ENCODE assay signal across 25 cellular contexts in genomic region chr19:32858559-32858958, GRCh38. TPM values are rescaled to one million over a fixed set of nuclear protein-coding genes. Genes with fewer than 3 reads are reported as not detected.
DNase-seq lines count a peak whose midpoint lies in the region; ATAC-seq, FAIRE-seq and TF ChIP-seq lines count a peak whose summit lies in the region.
"Had no signal": no experiment of that assay in that cellular context is flagged by ENCODE, and none has a peak within 500 bp of the region (broad histone marks: within the 10 kb centered on the region; RNA-seq: fewer than 3 reads in every experiment).

No MANE protein-coding gene starts in this region.

- no peak overlapping the region for H3K56ac ChIP-seq in H1 (replicated peaks; ENCODE audit: insufficient read length, low read depth, low read length)

- TF ChIP-seq EP300 in A549 (IDR thresholded peaks at IDR 0.05) (no peak), H1 (IDR thresholded peaks at IDR 0.05; ENCODE audit: borderline replicate concordance in 1 of 2, low read depth in 2 of 2, low read length in 2 of 2) (no peak)

- no peaks in the 10 kb centered on the region for H3K4me1 ChIP-seq in A549
- no peaks in the 10 kb centered on the region; a peak in 1 of 7 replicates for H3K4me1 ChIP-seq in H1 (replicated peaks in 1 of 4; ENCODE audit: control insufficient read depth in 3 of 4, insufficient read depth in 4 of 4, low read length in 3 of 4)
- H3K4me1 ChIP-seq in osteoblast (ENCODE audit: insufficient read depth, low read length): no peaks in the 10 kb centered on the region
- H3K4me1 ChIP-seq: BE2C; BLaER1 treated with 17β-estradiol and CSF1 and Interleukin-3, amounts not matched to agents 10 nM and 100 nM had no signal

- H3K27me3 ChIP-seq in H1 (replicated peaks in 1 of 4; ENCODE audit: control insufficient read depth in 3 of 4, extremely low read depth in 1 of 4, insufficient read depth in 3 of 4, low read length in 3 of 4) (no peaks in the 10 kb centered on the region), osteoblast (ENCODE audit: insufficient read depth, low read length) (no peaks in the 10 kb centered on the region)
- H3K27me3 ChIP-seq: BE2C; BLaER1 treated with 17β-estradiol and CSF1 and Interleukin-3, amounts not matched to agents 10 nM and 100 nM had no signal

- H3K9me3 ChIP-seq in A549: no peaks in the 10 kb centered on the region
- no peaks in the 10 kb centered on the region for H3K9me3 ChIP-seq in H1 (ENCODE audit: insufficient read depth in 2 of 2, low read depth in 1 of 2, low read length in 1 of 2)
- H3K9me3 ChIP-seq in osteoblast (ENCODE audit: low read depth, low read length): no peaks in the 10 kb centered on the region
- H3K9me3 ChIP-seq: BE2C; BLaER1 treated with 17β-estradiol and CSF1 and Interleukin-3, amounts not matched to agents 10 nM and 100 nM had no signal

- no peak overlapping the region for H2BK12ac ChIP-seq in H1 (ENCODE audit: low read depth, low read length)

- H3K79me1 ChIP-seq in H1 (ENCODE audit: low read depth, low read length): no peaks in the 10 kb centered on the region

- H3K4me2 ChIP-seq in A549 (no peak overlapping the region), H1 (ENCODE audit: insufficient read depth in 1 of 2, low read depth in 2 of 2, low read length in 2 of 2) (no peak overlapping the region), osteoblast (ENCODE audit: insufficient read depth, low read length) (no peak overlapping the region)
- H3K4me2 ChIP-seq: BLaER1 treated with 17β-estradiol and CSF1 and Interleukin-3, amounts not matched to agents 10 nM and 100 nM had no signal

- no peak overlapping the region for H2BK20ac ChIP-seq in H1 (ENCODE audit: low read length)

- H3K23me2 ChIP-seq in H1 (ENCODE audit: low read depth, low read length): no peaks in the 10 kb centered on the region

- 66% methylated on average over 10 of the region's 10 CpGs for WGBS in A549 (ENCODE audit: missing lambda C conversion rate)
- 78% methylated on average over 4 of the region's 10 CpGs; no CpG with 5 or more reads in 1 of the 2 experiments for WGBS in H1 (ENCODE audit: extremely low coverage in 1 of 2, insufficient coverage in 1 of 2, insufficient read length in 1 of 2, insufficient replicate concordance in 2 of 2, low coverage in 1 of 2, low lambda C conversion rate in 2 of 2, missing lambda C conversion rate in 1 of 2), 2 experiments

- TF ChIP-seq POLR2A in A549 (IDR thresholded peaks at IDR 0.05; ENCODE audit: low read length): no peak
- no peak for TF ChIP-seq POLR2A in H1 (IDR thresholded peaks at IDR 0.05; ENCODE audit: control extremely low read depth in 1 of 2, low read depth in 2 of 2, low read length in 2 of 2)

- no peak overlapping the region for H2AK5ac ChIP-seq in H1 (ENCODE audit: low read depth, low read length)

- no peak overlapping the region for H3K9ac ChIP-seq in H1 (replicated peaks in 1 of 4; ENCODE audit: extremely low read depth in 1 of 4, low read depth in 3 of 4, low read length in 3 of 4)
- H3K9ac ChIP-seq: BLaER1 treated with 17β-estradiol and CSF1 and Interleukin-3, amounts not matched to agents 10 nM and 100 nM; GM23248 had no signal

- CTCF ChIA-PET in A549 (lab: Yijun Ruan, JAX) (interaction anchor here (0.8 kb wide), 1 partner anchor 22 kb away, joined by 3 read pairs; no protein-coding TSS in a partner anchor), H1 (lab: Charles Lee; ENCODE audit: partially characterized antibody) (no interaction called here)

- no peak overlapping the region for H3K18ac ChIP-seq in H1 (ENCODE audit: extremely low read depth, low read length)

- no peak for ATAC-seq in A549
- ATAC-seq: GM12878 had no signal

- H3K79me2 ChIP-seq in H1 (ENCODE audit: control insufficient read depth in 1 of 2, insufficient read depth in 2 of 2, low read length in 2 of 2): no peaks in the 10 kb centered on the region
- H3K79me2 ChIP-seq in osteoblast (ENCODE audit: insufficient read depth, low read length): no peaks in the 10 kb centered on the region

- FAIRE-seq in A549 (lab: Jason Lieb, UNC) (no peak), H1 (lab: Jason Lieb, UNC) (no peak)
- FAIRE-seq: A204.1, D721Med, GM12878, GM19239 had no signal

- H3K27ac ChIP-seq in A549 (no peak overlapping the region), H1 (ENCODE audit: low read depth, low read length) (no peak overlapping the region), osteoblast (ENCODE audit: low read depth, low read length) (no peak overlapping the region)
- H3K27ac ChIP-seq: 22Rv1; BLaER1 treated with 17β-estradiol and CSF1 and Interleukin-3, amounts not matched to agents 10 nM and 100 nM; GM23248 had no signal

- H4K5ac ChIP-seq in H1 (ENCODE audit: insufficient read length, low read depth, low read length): no peak overlapping the region

- DNase-seq in A549 (ENCODE audit: low read depth in 1 of 2, low spot score in 1 of 2) (no peak), H1 (ENCODE audit: low read depth in 1 of 2, low spot score in 2 of 2) (no peak), osteoblast (ENCODE audit: insufficient read length, low spot score, missing footprints) (peak; percentile 50), NCI-H524 (lab: John Stamatoyannopoulos, UW) (no peak), NCI-H748 treated with DMSO at 0.1 percent for 48 hours (lab: John Stamatoyannopoulos, UW) (no peak), NCI-H345 treated with DMSO at 0.1 percent for 48 hours (lab: John Stamatoyannopoulos, UW; ENCODE audit: unreplicated experiment) (no peak)
- DNase-seq: ACHN; AML-193; BE2C; CD4-positive, alpha-beta T cell; CD8-positive, alpha-beta memory T cell; DMS 273 treated with DMSO at 0.1 percent for 48 hours; DMS79; EL; GDM1; GM23248; H9 had no signal

- no peak overlapping the region for H3K4ac ChIP-seq in H1 (replicated peaks; ENCODE audit: insufficient read length, low read depth, low read length)

- H4K20me1 ChIP-seq in H1 (replicated peaks in 1 of 2; ENCODE audit: control insufficient read depth in 1 of 2, insufficient read depth in 2 of 2, low read length in 2 of 2) (no peaks in the 10 kb centered on the region), osteoblast (ENCODE audit: insufficient read depth, low read length) (no peaks in the 10 kb centered on the region)
- H4K20me1 ChIP-seq: BLaER1 treated with 17β-estradiol and CSF1 and Interleukin-3, amounts not matched to agents 10 nM and 100 nM had no signal

- no peak for TF ChIP-seq CTCF in A549 (IDR thresholded peaks at IDR 0.05)
- TF ChIP-seq CTCF in H1 (IDR thresholded peaks at IDR 0.05; ENCODE audit: control extremely low read depth in 1 of 3, insufficient read depth in 1 of 3, low read depth in 1 of 3, low read length in 3 of 3): no peak
- TF ChIP-seq CTCF in osteoblast (IDR thresholded peaks at IDR 0.05; ENCODE audit: extremely low read depth, low read depth, low read length): no peak

- H2AFZ ChIP-seq in H1 (ENCODE audit: low read length) (no peak overlapping the region), osteoblast (ENCODE audit: low read length) (no peak overlapping the region)
- H2AFZ ChIP-seq: GM23248 had no signal

- H3K36me3 ChIP-seq in H1 (ENCODE audit: control insufficient read depth in 2 of 4, insufficient read depth in 4 of 4, low read length in 3 of 4) (no peaks in the 10 kb centered on the region), osteoblast (ENCODE audit: insufficient read depth, low read length) (no peaks in the 10 kb centered on the region)
- H3K36me3 ChIP-seq: BE2C; BLaER1 treated with 17β-estradiol and CSF1 and Interleukin-3, amounts not matched to agents 10 nM and 100 nM had no signal

- peak overlapping the region; percentile 14; the same call in 1 of the 2 replicates for H4K8ac ChIP-seq in H1 (ENCODE audit: extremely low read depth, insufficient read depth, low read length)

- H3K4me3 ChIP-seq in A549: no peak overlapping the region
- no peak overlapping the region for H3K4me3 ChIP-seq in H1 (ENCODE audit: extremely low read depth in 1 of 4, insufficient read depth in 2 of 4, low read depth in 3 of 4, low read length in 4 of 4)
- H3K4me3 ChIP-seq in osteoblast (ENCODE audit: insufficient read depth, low read length): no peak overlapping the region
- H3K4me3 ChIP-seq: BLaER1 treated with 17β-estradiol and CSF1 and Interleukin-3, amounts not matched to agents 10 nM and 100 nM; GM12878; GM23248 had no signal

- H2BK120ac ChIP-seq in H1 (replicated peaks; ENCODE audit: low read depth, low read length): no peak overlapping the region

- no peak overlapping the region for H3K14ac ChIP-seq in H1 (ENCODE audit: insufficient read length)

- H2BK15ac ChIP-seq in H1 (ENCODE audit: low read length): no peak overlapping the region

- TF ChIP-seq RAD21 in A549 (conservative IDR thresholded peaks at IDR 0.05 in 1 of 2, IDR thresholded peaks at IDR 0.05 in 1 of 2) (no peak), H1 (IDR thresholded peaks at IDR 0.05 in 1 of 2, conservative IDR thresholded peaks at IDR 0.05 in 1 of 2; ENCODE audit: low read depth in 2 of 2, low read length in 2 of 2) (no peak)

- POLR2A ChIA-PET in A549 (lab: Yijun Ruan, JAX) (no interaction called here), H1 (lab: Charles Lee; ENCODE audit: partially characterized antibody) (no interaction called here)

- no peak overlapping the region for H4K91ac ChIP-seq in H1 (replicated peaks; ENCODE audit: insufficient read length, low read length)

- no peak overlapping the region for H2BK5ac ChIP-seq in H1 (ENCODE audit: low read depth, low read length)

- H3K23ac ChIP-seq in H1 (ENCODE audit: insufficient read length): no peak overlapping the region

TF ChIP-seq in H1, 55 proteins besides CTCF, POLR2A, EP300 and RAD21:
- TF ChIP-seq SIN3A (conservative IDR thresholded peaks at IDR 0.05 in 1 of 2, IDR thresholded peaks at IDR 0.05 in 1 of 2; ENCODE audit: low read depth in 1 of 2, low read length in 2 of 2): no peak

RNA-seq across cellular contexts. Expression of gene SLC7A9, which starts 11.0 kb away (rescaled TPM):
- polyA plus RNA-seq in A549 (2011; rRNA removed): 0.50 and 1.3 TPM in 2 replicates
- polyA plus RNA-seq in A549 (2012; cell fraction: cytosol; rRNA removed): 0.29 and 0.48 TPM in 2 replicates
- polyA plus RNA-seq in A549 (2012; cell fraction: nucleus; rRNA removed): 2.5 and 2.8 TPM in 2 replicates
- 0.54 to 0.62 TPM (median 0.62 TPM) in 3 replicates for polyA plus RNA-seq in A549 (2017; fragmentation: RNase III; extraction: RNeasy Plus Mini Kit Qiagen cat#74134 plus additional on column Dnase treatment)
- 0.74 and 1.0 TPM in 2 replicates for polyA minus RNA-seq in A549 (2011; rRNA and poly(A)+ RNA removed)
- total RNA-seq in H1 (2021; fragmentation: NEBNext Ultra II Directional; extraction: Animal tissue kit (Norgen Biotek cat#: 25700)): not detected in 2 replicates
- 0.08 and 0.15 TPM in 2 replicates for polyA plus RNA-seq in H1 (2011; rRNA removed)
- 0.06 TPM for polyA plus RNA-seq in H1 (2011; cell fraction: cytosol; rRNA removed)
- 0.47 TPM for polyA plus RNA-seq in H1 (2011; cell fraction: nucleus; rRNA removed)
- 0.09 TPM in 1 of 4 replicates, not detected in the others for polyA plus RNA-seq in H1 (2012, experiment 1 of 2)
- not detected for polyA plus RNA-seq in H1 (2012, experiment 2 of 2)
- 0.04 TPM for polyA plus RNA-seq in H1 (2013, experiment 1 of 2)
- 0.06 TPM for polyA plus RNA-seq in H1 (2013, experiment 2 of 2)
- not detected in 2 replicates for polyA minus RNA-seq in H1 (2011; rRNA and poly(A)+ RNA removed)
- polyA minus RNA-seq in H1 (2011; cell fraction: cytosol; rRNA and poly(A)+ RNA removed): not detected
- polyA minus RNA-seq in H1 (2011; cell fraction: nucleus; rRNA and poly(A)+ RNA removed): not detected
- under 0.01 and 0.59 TPM in 2 replicates for total RNA-seq in osteoblast
- total RNA-seq: GM23248, H4, H9 had no signal
- polyA plus RNA-seq: CD14-positive monocyte; CD8-positive, alpha-beta memory T cell; GM12878; GM23248 had no signal
